18 cellular contexts compared by ENCODE assay signal in the genomic region with DNA sequence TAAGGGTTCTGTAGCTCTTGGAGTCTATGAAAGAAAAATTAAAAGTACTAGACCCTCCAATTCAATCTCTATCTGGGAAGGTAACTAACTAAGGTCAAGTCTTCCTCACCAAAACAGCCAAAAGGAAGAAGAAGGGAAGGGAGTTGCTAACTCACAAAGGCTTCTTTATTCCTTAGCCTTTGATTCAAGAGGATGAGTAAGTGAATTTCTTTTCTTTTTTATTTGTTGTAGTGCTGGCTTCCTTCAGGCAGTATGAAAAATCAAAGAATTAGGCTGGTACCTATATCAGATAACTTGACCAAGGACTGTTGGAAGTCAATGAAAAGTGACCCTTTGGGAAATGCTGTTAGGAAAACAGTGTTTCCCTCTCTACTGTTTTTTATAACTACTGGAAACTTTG.
DNase-seq lines count a peak whose midpoint lies in the region; ATAC-seq lines count a peak whose summit lies in the region.
"Had no signal": no experiment of that assay in that cellular context is flagged by ENCODE, and none has a peak within 500 bp of the region (broad histone marks: within the 10 kb centered on the region; RNA-seq: fewer than 3 reads in every experiment).

No MANE protein-coding gene starts in this region.

- peak overlapping the region; percentile 33 for H2BK120ac ChIP-seq in trophoblast cell (ENCODE audit: insufficient read depth, low read length, poor library complexity)

- H2BK12ac ChIP-seq in trophoblast cell (ENCODE audit: low read length), result no peak overlapping the region

- H3K79me2 ChIP-seq in trophoblast cell (ENCODE audit: control insufficient read depth, insufficient read depth, low read length, poor library complexity), result no peaks in the 10 kb centered on the region

- H2AK5ac ChIP-seq in trophoblast cell (ENCODE audit: low read length), result no peak overlapping the region

- no peak overlapping the region for H3K4ac ChIP-seq in trophoblast cell (ENCODE audit: low read depth, low read length)

- H4K20me1 ChIP-seq in BLaER1 treated with 17β-estradiol and CSF1 and Interleukin-3, amounts not matched to agents 10 nM and 100 nM, result no peaks in the 10 kb centered on the region

- intact Hi-C loops in activated naive CD4-positive, alpha-beta T cell treated with anti-CD3 and anti-CD28 coated beads for 36 hours (cut with micrococcal nuclease), result no loop called here

- H4K12ac ChIP-seq in trophoblast cell (ENCODE audit: low read depth, low read length), result no peak overlapping the region

- peaks cover 0 to 46% (median 27%) of the 10 kb centered on the region in 11 experiments; a peak in 18 of 22 replicates for H3K9me3 ChIP-seq in BLaER1 treated with 17β-estradiol and CSF1 and Interleukin-3, amounts not matched to agents 10 nM and 100 nM (replicated peaks in 1 of 11)
- no peaks in the 10 kb centered on the region for H3K9me3 ChIP-seq in trophoblast cell (ENCODE audit: insufficient read depth, low read depth, low read length)

- ATAC-seq in activated T-cell treated with anti-CD3 and anti-CD28 coated beads, Interleukin-2, amount 50 U/mL, for 4 hours, result no peak
- ATAC-seq in GM21723 (IDR thresholded peaks at IDR 0.05; ENCODE audit: unreplicated experiment), result no peak
- ATAC-seq: HCT116, Panc1 had no signal

- H4K91ac ChIP-seq in trophoblast cell (ENCODE audit: low read depth, low read length), result no peak overlapping the region

- H3K36me3 ChIP-seq in BLaER1 treated with 17β-estradiol and CSF1 and Interleukin-3, amounts not matched to agents 10 nM and 100 nM, result no peaks in the 10 kb centered on the region
- no peaks in the 10 kb centered on the region for H3K36me3 ChIP-seq in trophoblast cell (ENCODE audit: control insufficient read depth in 1 of 2, insufficient read depth in 2 of 2, low read length in 2 of 2)

- H3K4me3 ChIP-seq in BLaER1 treated with 17β-estradiol and CSF1 and Interleukin-3, amounts not matched to agents 10 nM and 100 nM, result no peak overlapping the region
- H3K4me3 ChIP-seq in trophoblast cell (ENCODE audit: low read depth, low read length), result no peak overlapping the region
- H3K4me3 ChIP-seq: SK-N-MC had no signal

- CTCF ChIA-PET in activated naive CD4-positive, alpha-beta T cell treated with anti-CD3 and anti-CD28 coated beads for 36 hours (lab: Charles Lee), result interaction anchor here (0.6 kb wide), 1 partner anchor 96 kb away, joined by 3 read pairs; no protein-coding TSS in a partner anchor

- H3K14ac ChIP-seq in trophoblast cell (ENCODE audit: low read length), result no peak overlapping the region

- no peak overlapping the region for H4K8ac ChIP-seq in trophoblast cell (ENCODE audit: low read depth, low read length)

- no peaks in the 10 kb centered on the region for H3K9me3 Mint-ChIP-seq in activated T-cell treated with anti-CD3 and anti-CD28 coated beads, Interleukin-2, amount 50 U/mL, for 4 hours
- no peaks in the 10 kb centered on the region for H3K9me3 Mint-ChIP-seq in activated naive CD4-positive, alpha-beta T cell treated with anti-CD3 and anti-CD28 coated beads for 36 hours

- H3K4me2 ChIP-seq in BLaER1 treated with 17β-estradiol and CSF1 and Interleukin-3, amounts not matched to agents 10 nM and 100 nM, result peak overlapping the region in 7 of 11 experiments; percentile 58 to 97 (median 87); a peak in 12 of 22 replicates
- no peak overlapping the region for H3K4me2 ChIP-seq in trophoblast cell (ENCODE audit: low read length)

- no peaks in the 10 kb centered on the region for H3K27me3 ChIP-seq in BLaER1 treated with 17β-estradiol and CSF1 and Interleukin-3, amounts not matched to agents 10 nM and 100 nM
- no peaks in the 10 kb centered on the region for H3K27me3 ChIP-seq in trophoblast cell (ENCODE audit: insufficient read depth, low read length)

- peaks cover 1% of the 10 kb centered on the region for H3K4me1 Mint-ChIP-seq in activated T-cell treated with anti-CD3 and anti-CD28 coated beads, Interleukin-2, amount 50 U/mL, for 4 hours (ENCODE audit: low read depth)
- H3K4me1 Mint-ChIP-seq in activated naive CD4-positive, alpha-beta T cell treated with anti-CD3 and anti-CD28 coated beads for 36 hours (ENCODE audit: low read depth), result no peaks in the 10 kb centered on the region

- H3K36me3 Mint-ChIP-seq in activated T-cell treated with anti-CD3 and anti-CD28 coated beads, Interleukin-2, amount 50 U/mL, for 4 hours (ENCODE audit: insufficient read depth), result no peaks in the 10 kb centered on the region
- H3K36me3 Mint-ChIP-seq in activated naive CD4-positive, alpha-beta T cell treated with anti-CD3 and anti-CD28 coated beads for 36 hours (ENCODE audit: low read depth), result no peaks in the 10 kb centered on the region

- H3K9ac ChIP-seq in BLaER1 treated with 17β-estradiol and CSF1 and Interleukin-3, amounts not matched to agents 10 nM and 100 nM, result no peak overlapping the region
- H3K9ac ChIP-seq in trophoblast cell (ENCODE audit: low read length), result no peak overlapping the region

- peaks cover 11% of the 10 kb centered on the region for H3K79me1 ChIP-seq in trophoblast cell (ENCODE audit: low read length)

- no peak overlapping the region for H3K18ac ChIP-seq in trophoblast cell (ENCODE audit: low read length)

- H3K23ac ChIP-seq in trophoblast cell (ENCODE audit: low read length), result no peak overlapping the region

- peak overlapping the region in 7 of 11 experiments; percentile 24 to 81 (median 78); a peak in 10 of 22 replicates for H3K27ac ChIP-seq in BLaER1 treated with 17β-estradiol and CSF1 and Interleukin-3, amounts not matched to agents 10 nM and 100 nM
- peak overlapping the region; percentile 47 for H3K27ac ChIP-seq in epithelial cell of prostate
- H3K27ac ChIP-seq in trophoblast cell (ENCODE audit: low read depth, low read length), result peak overlapping the region; percentile 74
- H3K27ac ChIP-seq: HL-60, RWPE1, SK-N-MC had no signal

- no peak overlapping the region for H3K27ac Mint-ChIP-seq in activated naive CD4-positive, alpha-beta T cell treated with anti-CD3 and anti-CD28 coated beads for 36 hours
- H3K27ac Mint-ChIP-seq: B cell had no signal

- H3K4me3 Mint-ChIP-seq in activated T-cell treated with anti-CD3 and anti-CD28 coated beads, Interleukin-2, amount 50 U/mL, for 4 hours, result no peak overlapping the region
- H3K4me3 Mint-ChIP-seq in activated naive CD4-positive, alpha-beta T cell treated with anti-CD3 and anti-CD28 coated beads for 36 hours, result no peak overlapping the region
- H3K4me3 Mint-ChIP-seq: B cell had no signal

- peaks cover 12% of the 10 kb centered on the region for H3K27me3 Mint-ChIP-seq in activated T-cell treated with anti-CD3 and anti-CD28 coated beads, Interleukin-2, amount 50 U/mL, for 4 hours (ENCODE audit: low read depth)
- peaks cover 13% of the 10 kb centered on the region for H3K27me3 Mint-ChIP-seq in activated naive CD4-positive, alpha-beta T cell treated with anti-CD3 and anti-CD28 coated beads for 36 hours (ENCODE audit: low read depth)

- no peak overlapping the region for H2AFZ ChIP-seq in trophoblast cell (ENCODE audit: insufficient read depth, low read length, poor library complexity)

- DNase-seq in M059J (ENCODE audit: low read depth) (peak; percentile 9), epithelial cell of prostate (ENCODE audit: low read depth, low spot score) (no peak), trophoblast cell (peak in 1 of 2 donors; percentile 43)
- no peak for DNase-seq in activated T-cell treated with anti-CD3 and anti-CD28 coated beads, Interleukin-2, amount 50 U/mL, for 4 hours
- no peak for DNase-seq in activated naive CD4-positive, alpha-beta T cell treated with anti-CD3 and anti-CD28 coated beads for 36 hours
- DNase-seq: DMS53, Kasumi-1, NCI-H2029, NCI-H526 treated with DMSO at 0.1 percent for 48 hours, SHP77 treated with DMSO at 0.1 percent for 48 hours had no signal

- H3K4me1 ChIP-seq in BLaER1 treated with 17β-estradiol and CSF1 and Interleukin-3, amounts not matched to agents 10 nM and 100 nM, result peaks cover 45 to 91% (median 59%) of the 10 kb centered on the region in 10 experiments
- H3K4me1 ChIP-seq in trophoblast cell (ENCODE audit: control insufficient read depth in 1 of 2, insufficient read depth in 2 of 2, low read length in 2 of 2), result peaks cover 8 to 13% of the 10 kb centered on the region in 2 experiments

- H2BK5ac ChIP-seq in trophoblast cell (ENCODE audit: low read depth, low read length, poor library complexity), result no peak overlapping the region
